2 cellular contexts compared by ENCODE assay signal in the genomic region with DNA sequence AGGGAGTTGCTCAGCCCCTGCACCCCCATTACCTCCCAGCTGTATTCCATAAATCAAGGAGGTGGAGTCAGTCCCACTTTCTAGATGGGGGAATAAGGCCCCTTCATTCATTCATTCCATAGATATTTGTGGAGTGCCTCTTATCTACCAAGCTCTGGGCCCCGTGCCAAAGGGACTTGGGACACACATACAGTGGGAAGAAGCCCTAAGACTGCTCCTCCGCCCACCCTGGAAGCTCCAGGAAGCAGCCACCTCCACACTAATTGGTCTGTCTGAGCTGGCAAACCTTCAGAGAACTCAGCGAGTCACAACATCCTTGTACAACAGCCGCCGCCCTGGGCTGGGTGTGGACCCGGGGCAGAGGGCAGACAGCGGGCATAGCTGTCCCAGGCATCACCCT.
A peak's percentile ranks its signal among the peaks of the same experiment; 100 is the strongest.
TF ChIP-seq lines count a peak whose summit lies in the region.

No MANE protein-coding gene starts in this region.

TF ChIP-seq in A549, 52 proteins besides CTCF, POLR2A, EP300 and RAD21 (continued from another document):
- no peak for TF ChIP-seq FOSL2 (IDR thresholded peaks at IDR 0.05)
- TF ChIP-seq FOSL2 (CRISPR knock-in tag; IDR thresholded peaks at IDR 0.05): 0 out of 2 replicates have a peak, but pooled peaks have one; percentile 2
- TF ChIP-seq CEBPB (IDR thresholded peaks at IDR 0.05): peak in 1 of 2 experiments; percentile 46; a peak in 1 of 4 replicates
- TF ChIP-seq ZSCAN20 (CRISPR knock-in tag; IDR thresholded peaks at IDR 0.05): no peak
- peak; percentile 33; the same call in 1 of the 2 replicates for TF ChIP-seq MAX (IDR thresholded peaks at IDR 0.05)
- TF ChIP-seq JUN (IDR thresholded peaks at IDR 0.05): peak; percentile 47 to 74; a peak in 3 of 5 replicates
- TF ChIP-seq RARB (CRISPR knock-in tag; IDR thresholded peaks at IDR 0.05): no peak
- TF ChIP-seq BCL3 (IDR thresholded peaks at IDR 0.05): peak; percentile 47; the same call in 1 of the 3 replicates

TF ChIP-seq in HEK293T, 16 proteins besides CTCF, POLR2A, EP300 and RAD21 (continued from another document):
- no peak for TF ChIP-seq SUZ12 (IDR thresholded peaks at IDR 0.05)
- TF ChIP-seq BHLHE40 (IDR thresholded peaks at IDR 0.05; ENCODE audit: borderline replicate concordance): no peak
- TF ChIP-seq CTBP1 (IDR thresholded peaks at IDR 0.05; ENCODE audit: borderline replicate concordance): no peak
- no peak for TF ChIP-seq ZNF384 (IDR thresholded peaks at IDR 0.05)
- no peak for TF ChIP-seq ARNT (IDR thresholded peaks at IDR 0.05)
- TF ChIP-seq FOXA1 (IDR thresholded peaks at IDR 0.05): no peak
- no peak for TF ChIP-seq TARDBP (IDR thresholded peaks at IDR 0.05)
- TF ChIP-seq SP1 (IDR thresholded peaks at IDR 0.05): no peak
- no peak for TF ChIP-seq LEF1 (IDR thresholded peaks at IDR 0.05; ENCODE audit: borderline replicate concordance)
